Comparison of ENCODE assay signal across 17 cellular contexts in genomic region chr21:45328198-45329087, GRCh38. TPM values are rescaled to one million over a fixed set of nuclear protein-coding genes. Genes with fewer than 3 reads are reported as not detected.
A peak's percentile ranks its signal among the peaks of the same experiment; 100 is the strongest.
DNase-seq lines count a peak whose midpoint lies in the region; ATAC-seq, FAIRE-seq and TF ChIP-seq lines count a peak whose summit lies in the region.
"Had no signal": no experiment of that assay in that cellular context is flagged by ENCODE, and none has a peak within 500 bp of the region (broad histone marks: within the 10 kb centered on the region; RNA-seq: fewer than 3 reads in every experiment).

No MANE protein-coding gene starts in this region.

- CTCF ChIA-PET in PC-9 (lab: Charles Lee) = no interaction called here

- no peaks in the 10 kb centered on the region for H3K79me2 ChIP-seq in PC-9 (ENCODE audit: low read depth)
- no peaks in the 10 kb centered on the region for H3K79me2 ChIP-seq in osteoblast (ENCODE audit: insufficient read depth, low read length)

- H3K27ac ChIP-seq in PC-9 (no peak overlapping the region), kidney (ENCODE audit: low read depth in 2 of 2, low read length in 2 of 2) (peak overlapping the region; percentile 80 to 83), psoas muscle (no peak overlapping the region), osteoblast (ENCODE audit: low read depth, low read length) (no peak overlapping the region)
- H3K27ac ChIP-seq: WERI-Rb-1 had no signal

- ATAC-seq in psoas muscle = no peak
- ATAC-seq: activated CD8-positive, alpha-beta T cell treated with anti-CD3 and anti-CD28 coated beads for 36 hours; activated naive CD8-positive, alpha-beta T cell treated with anti-CD3 and anti-CD28 coated beads, Interleukin-2, amount 50 U/mL, for 24 hours had no signal

- no peaks in the 10 kb centered on the region for H3K9me2 ChIP-seq in PC-9 (ENCODE audit: insufficient read depth)

- DNase-seq in Caki2 (ENCODE audit: low read depth) (peak; percentile 26), PC-9 (no peak), kidney (peak; percentile 76), psoas muscle (peak; percentile 11 to 40), KG1 (lab: John Stamatoyannopoulos, UW) (no peak), NCI-H2196 treated with DMSO at 0.1 percent for 48 hours (lab: John Stamatoyannopoulos, UW; ENCODE audit: unreplicated experiment) (no peak), D721Med (ENCODE audit: insufficient read length, low spot score) (no peak), osteoblast (ENCODE audit: insufficient read length, low spot score, missing footprints) (no peak)
- DNase-seq: activated CD8-positive, alpha-beta T cell treated with anti-CD3 and anti-CD28 coated beads for 36 hours; activated naive CD8-positive, alpha-beta T cell treated with anti-CD3 and anti-CD28 coated beads, Interleukin-2, amount 50 U/mL, for 24 hours; effector memory CD4-positive, alpha-beta T cell; NCI-H187; NCI-H524; nephron progenitor cell; OCI-M1; stimulated activated CD4-positive, alpha-beta T cell treated with anti-CD3 and anti-CD28 coated beads, Interleukin-2, amount 100 ng/mL, for 48 hours; WERI-Rb-1 had no signal

- intact Hi-C loops in PC-9 (cut with micrococcal nuclease; ENCODE audit: unreplicated experiment) (no loop called here), kidney (cut with DNase I) (no loop called here), psoas muscle (cut with DNase I) (no loop called here)

- H4K20me1 ChIP-seq in PC-9 (ENCODE audit: insufficient read depth) = no peaks in the 10 kb centered on the region
- H4K20me1 ChIP-seq in osteoblast (ENCODE audit: insufficient read depth, low read length) = no peaks in the 10 kb centered on the region

- TF ChIP-seq CTCF in PC-9 (conservative IDR thresholded peaks at IDR 0.05) (no peak), kidney (IDR thresholded peaks at IDR 0.05; ENCODE audit: borderline replicate concordance, extremely low read depth, insufficient read depth) (no peak), psoas muscle (IDR thresholded peaks at IDR 0.05) (no peak), D721Med (IDR thresholded peaks at IDR 0.05; ENCODE audit: insufficient read depth, missing control alignments) (no peak), osteoblast (IDR thresholded peaks at IDR 0.05; ENCODE audit: extremely low read depth, low read depth, low read length) (no peak)

- POLR2A ChIA-PET in PC-9 (lab: Charles Lee; ENCODE audit: unreplicated experiment) = no interaction called here

- no TSS peak for BruUV-seq in PC-9 (replicated peaks; lab: Mats Ljungman, UMichigan)

- peak overlapping the region; percentile 65; the same call in 1 of the 2 replicates for H3K4me2 ChIP-seq in PC-9
- H3K4me2 ChIP-seq in osteoblast (ENCODE audit: insufficient read depth, low read length) = no peak overlapping the region

- FAIRE-seq in kidney (lab: Jason Lieb, UNC) (no peak), D721Med (lab: Jason Lieb, UNC) (no peak)

- H3K9ac ChIP-seq in kidney (ENCODE audit: low read length in 2 of 2) = peak overlapping the region in 1 of 2 donors; percentile 47

- H3K4me1 ChIP-seq in PC-9 (replicated peaks; ENCODE audit: insufficient read depth) (peaks cover 19% of the 10 kb centered on the region), kidney (ENCODE audit: control insufficient read depth in 1 of 2, insufficient read depth in 1 of 2, low read depth in 1 of 2, low read length in 2 of 2) (peaks cover 6 to 24% of the 10 kb centered on the region in 2 donors), psoas muscle (no peaks in the 10 kb centered on the region), osteoblast (ENCODE audit: insufficient read depth, low read length) (peaks cover 24% of the 10 kb centered on the region)

- H3K27me3 ChIP-seq in PC-9 (ENCODE audit: insufficient read depth, low read depth) (no peaks in the 10 kb centered on the region), psoas muscle (ENCODE audit: insufficient read depth in 3 of 3, low read length in 2 of 3) (peaks cover 0 to 36% (median 3%) of the 10 kb centered on the region in 3 donors), osteoblast (ENCODE audit: insufficient read depth, low read length) (no peaks in the 10 kb centered on the region)

- H3K4me3 ChIP-seq in PC-9 (no peak overlapping the region), kidney (ENCODE audit: low read length in 2 of 2) (peak overlapping the region in 1 of 2 donors; percentile 30), psoas muscle (no peak overlapping the region), osteoblast (ENCODE audit: insufficient read depth, low read length) (no peak overlapping the region)

- H3F3A ChIP-seq in PC-9 (ENCODE audit: insufficient read depth, low read depth) = peaks cover 9% of the 10 kb centered on the region; the same call in 1 of the 2 replicates

- H3K9me3 ChIP-seq in PC-9 (ENCODE audit: insufficient read depth, low read depth) (no peaks in the 10 kb centered on the region), kidney (ENCODE audit: control insufficient read depth in 1 of 2, low read length in 2 of 2) (no peaks in the 10 kb centered on the region), psoas muscle (no peaks in the 10 kb centered on the region), osteoblast (ENCODE audit: low read depth, low read length) (no peaks in the 10 kb centered on the region)

- in situ Hi-C loops in Caki2 (cut with HindIII; ENCODE audit: low pct_unique_long_range_greater_than_20kb, low sequenced_read_pairs) = loop anchor here (25.0 kb wide), 1 partner anchor 184 kb away; no protein-coding TSS in a partner anchor

- H2AFZ ChIP-seq in PC-9 (no peak overlapping the region), osteoblast (ENCODE audit: low read length) (no peak overlapping the region)

- H3K36me3 ChIP-seq in PC-9 (ENCODE audit: low read depth) = no peaks in the 10 kb centered on the region
- no peaks in the 10 kb centered on the region for H3K36me3 ChIP-seq in kidney (ENCODE audit: control insufficient read depth in 1 of 2, insufficient read depth in 2 of 2, low read length in 2 of 2)
- no peaks in the 10 kb centered on the region for H3K36me3 ChIP-seq in psoas muscle (ENCODE audit: insufficient read depth in 1 of 2, low read depth in 1 of 2)
- H3K36me3 ChIP-seq in osteoblast (ENCODE audit: insufficient read depth, low read length) = no peaks in the 10 kb centered on the region
- H3K36me3 ChIP-seq: WERI-Rb-1 had no signal

- WGBS in psoas muscle, 3 donors = 66% methylated on average over 43 of the region's 43 CpGs

RNA-seq across cellular contexts. Expression of gene POFUT2, which starts 40.7 kb away (rescaled TPM):
- total RNA-seq in Caki2 (2014; rRNA removed; shearing (Covaris generic); ENCODE audit: low replicate concordance) = 35.2 and 87.3 TPM in 2 replicates
- total RNA-seq in PC-9 (2021) (29.0 and 32.6 TPM in 2 replicates), kidney (30.2 TPM), psoas muscle (10 to 100 TPM in 2 of 4 donors, 1 to 10 TPM in 2; 5.6 to 13.9 (median 9.4) TPM), osteoblast (35.8 and 39.2 TPM in 2 replicates)
- polyA plus RNA-seq in kidney (ENCODE audit: insufficient read depth, low read depth, low replicate concordance) (18.3 TPM), psoas muscle (10 to 100 TPM in 2 of 3 donors, 1 to 10 TPM in 1; 8.3 to 13.1 (median 10.8) TPM)

Comparison
In these comparisons a context has a peak if more than half of its experiments do, and no peak if none do; other contexts are left out.
1. DNase-seq: peak in Caki2 (single experiment), kidney (single experiment) and psoas muscle (2 of 2); none in PC-9 (0 of 2), KG1 (single experiment), NCI-H2196 treated with DMSO at 0.1 percent for 48 hours (single experiment), D721Med (single experiment) and osteoblast (single experiment).
2. H3K27ac ChIP-seq: peak in kidney (2 of 2); none in PC-9 (single experiment), psoas muscle (single experiment) and osteoblast (single experiment).